In genomic region chr1:148952938-148953616, GRCh38 we compare ENCODE assay signal across 8 cellular contexts.
DNase-seq lines count a peak whose midpoint lies in the region; ATAC-seq, FAIRE-seq and TF ChIP-seq lines count a peak whose summit lies in the region.
"Not testable (repeated sequence)": the region's sequence is repeated elsewhere in the genome, so short reads cannot be mapped to it uniquely, and the experiment has no call there.

No MANE protein-coding gene starts in this region.

- not testable (repeated sequence) for H4K20me1 ChIP-seq in KMS-11 (ENCODE audit: insufficient read depth)

- not testable (repeated sequence) for H3K27me3 ChIP-seq in KMS-11 (ENCODE audit: insufficient read depth, low read depth)

- not testable (repeated sequence) for H3K27ac ChIP-seq in KMS-11

- H3K79me2 ChIP-seq in KMS-11 (ENCODE audit: insufficient read depth, low read depth) = peaks cover 19% of the 10 kb centered on the region; the same call in 1 of the 2 replicates

- peak overlapping the region; percentile 13; the same call in 1 of the 2 replicates for H3K9ac ChIP-seq in KMS-11

- not testable (repeated sequence) for TF ChIP-seq CTCF in KMS-11 (conservative IDR thresholded peaks at IDR 0.05; ENCODE audit: low read depth, low read length)

- peaks cover 47% of the 10 kb centered on the region for H3K4me1 ChIP-seq in KMS-11 (ENCODE audit: low read depth, poor library complexity, severe bottlenecking)

- peak; percentile 1 for ATAC-seq in GM19455 (IDR thresholded peaks at IDR 0.05; ENCODE audit: unreplicated experiment)

- H3K36me3 ChIP-seq in KMS-11 (ENCODE audit: insufficient read depth) = not testable (repeated sequence)

- peak overlapping the region; percentile 88 for H2AFZ ChIP-seq in KMS-11 (ENCODE audit: low read depth)

- peak overlapping the region; percentile 81 for H3K4me2 ChIP-seq in KMS-11

- peak in 10 of 14 donors; percentile 0 to 33 (median 17) for DNase-seq in C1 segment of cervical spinal cord (lab: John Stamatoyannopoulos, UW)
- DNase-seq in SW480 (ENCODE audit: low spot score) = peak; percentile 2
- peak; percentile 6 for DNase-seq in amniotic epithelial cell (ENCODE audit: low read depth)
- peak; percentile 1 to 5 for DNase-seq in frontal cortex (ENCODE audit: low spot score in 2 of 2)
- peak; percentile 17 for DNase-seq in midbrain (lab: John Stamatoyannopoulos, UW)
- DNase-seq in stimulated activated CD4-positive, alpha-beta T cell treated with anti-CD3 and anti-CD28 coated beads, Interleukin-1b, Interleukin-23, amount 100 ng/mL, for 48 hours = peak; percentile 12

- not testable (repeated sequence) for FAIRE-seq in frontal cortex (lab: Jason Lieb, UNC)

- not testable (repeated sequence) for H3K4me3 ChIP-seq in KMS-11 (IDR thresholded peaks at IDR 0.05; ENCODE audit: insufficient read depth, low read depth, low read length)
